1 cellular context compared by ENCODE assay signal in the genomic region with DNA sequence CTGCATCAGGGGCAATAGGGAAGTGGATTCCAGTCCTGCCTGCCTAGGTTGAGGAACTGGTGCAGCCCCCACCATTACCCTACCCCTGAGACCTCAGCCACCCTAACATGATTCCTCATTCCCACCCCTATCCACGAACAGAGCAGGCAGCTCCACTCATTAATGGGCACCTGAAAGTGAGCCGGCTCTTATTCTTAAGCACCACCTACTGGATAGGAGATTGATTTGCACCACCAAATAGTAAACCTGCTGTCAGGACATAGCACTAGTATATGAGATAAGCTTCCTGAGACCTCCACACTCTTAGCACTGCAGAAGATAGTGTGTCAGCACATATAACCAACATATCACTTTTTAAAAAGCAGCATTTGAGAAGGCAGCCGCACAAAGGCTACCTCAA.
TF ChIP-seq lines count a peak whose summit lies in the region.

No MANE protein-coding gene starts in this region.

TF ChIP-seq in K562, 482 proteins besides CTCF, POLR2A, EP300 and RAD21 (continued from another document):
- TF ChIP-seq, protein P1, sequence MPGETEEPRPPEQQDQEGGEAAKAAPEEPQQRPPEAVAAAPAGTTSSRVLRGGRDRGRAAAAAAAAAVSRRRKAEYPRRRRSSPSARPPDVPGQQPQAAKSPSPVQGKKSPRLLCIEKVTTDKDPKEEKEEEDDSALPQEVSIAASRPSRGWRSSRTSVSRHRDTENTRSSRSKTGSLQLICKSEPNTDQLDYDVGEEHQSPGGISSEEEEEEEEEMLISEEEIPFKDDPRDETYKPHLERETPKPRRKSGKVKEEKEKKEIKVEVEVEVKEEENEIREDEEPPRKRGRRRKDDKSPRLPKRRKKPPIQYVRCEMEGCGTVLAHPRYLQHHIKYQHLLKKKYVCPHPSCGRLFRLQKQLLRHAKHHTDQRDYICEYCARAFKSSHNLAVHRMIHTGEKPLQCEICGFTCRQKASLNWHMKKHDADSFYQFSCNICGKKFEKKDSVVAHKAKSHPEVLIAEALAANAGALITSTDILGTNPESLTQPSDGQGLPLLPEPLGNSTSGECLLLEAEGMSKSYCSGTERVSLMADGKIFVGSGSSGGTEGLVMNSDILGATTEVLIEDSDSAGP (CRISPR knock-in tag; IDR thresholded peaks at IDR 0.05), result no peak
- TF ChIP-seq SIRT6 (IDR thresholded peaks at IDR 0.05; ENCODE audit: low read depth, low read length), result no peak
- TF ChIP-seq, protein P2, sequence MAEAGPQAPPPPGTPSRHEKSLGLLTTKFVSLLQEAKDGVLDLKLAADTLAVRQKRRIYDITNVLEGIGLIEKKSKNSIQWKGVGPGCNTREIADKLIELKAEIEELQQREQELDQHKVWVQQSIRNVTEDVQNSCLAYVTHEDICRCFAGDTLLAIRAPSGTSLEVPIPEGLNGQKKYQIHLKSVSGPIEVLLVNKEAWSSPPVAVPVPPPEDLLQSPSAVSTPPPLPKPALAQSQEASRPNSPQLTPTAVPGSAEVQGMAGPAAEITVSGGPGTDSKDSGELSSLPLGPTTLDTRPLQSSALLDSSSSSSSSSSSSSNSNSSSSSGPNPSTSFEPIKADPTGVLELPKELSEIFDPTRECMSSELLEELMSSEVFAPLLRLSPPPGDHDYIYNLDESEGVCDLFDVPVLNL (CRISPR knock-in tag; IDR thresholded peaks at IDR 0.05; ENCODE audit: low read depth), result no peak
- TF ChIP-seq KLF10 (CRISPR knock-in tag; IDR thresholded peaks at IDR 0.05), result no peak
- no peak for TF ChIP-seq RCOR1 (IDR thresholded peaks at IDR 0.05; ENCODE audit: borderline replicate concordance in 1 of 2, low read depth in 2 of 2, low read length in 2 of 2)
- no peak for TF ChIP-seq FUS (optimal IDR thresholded peaks at IDR 0.05; ENCODE audit: low read depth, low read length)
- no peak for TF ChIP-seq CREM (IDR thresholded peaks at IDR 0.05; ENCODE audit: low read depth)
- no peak for TF ChIP-seq SRF (CRISPR knock-in tag; IDR thresholded peaks at IDR 0.05)
- TF ChIP-seq, protein P3, sequence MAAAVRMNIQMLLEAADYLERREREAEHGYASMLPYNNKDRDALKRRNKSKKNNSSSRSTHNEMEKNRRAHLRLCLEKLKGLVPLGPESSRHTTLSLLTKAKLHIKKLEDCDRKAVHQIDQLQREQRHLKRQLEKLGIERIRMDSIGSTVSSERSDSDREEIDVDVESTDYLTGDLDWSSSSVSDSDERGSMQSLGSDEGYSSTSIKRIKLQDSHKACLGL (CRISPR knock-in tag; IDR thresholded peaks at IDR 0.05; ENCODE audit: borderline replicate concordance, poor library complexity, severe bottlenecking), result no peak
- TF ChIP-seq, protein P4, sequence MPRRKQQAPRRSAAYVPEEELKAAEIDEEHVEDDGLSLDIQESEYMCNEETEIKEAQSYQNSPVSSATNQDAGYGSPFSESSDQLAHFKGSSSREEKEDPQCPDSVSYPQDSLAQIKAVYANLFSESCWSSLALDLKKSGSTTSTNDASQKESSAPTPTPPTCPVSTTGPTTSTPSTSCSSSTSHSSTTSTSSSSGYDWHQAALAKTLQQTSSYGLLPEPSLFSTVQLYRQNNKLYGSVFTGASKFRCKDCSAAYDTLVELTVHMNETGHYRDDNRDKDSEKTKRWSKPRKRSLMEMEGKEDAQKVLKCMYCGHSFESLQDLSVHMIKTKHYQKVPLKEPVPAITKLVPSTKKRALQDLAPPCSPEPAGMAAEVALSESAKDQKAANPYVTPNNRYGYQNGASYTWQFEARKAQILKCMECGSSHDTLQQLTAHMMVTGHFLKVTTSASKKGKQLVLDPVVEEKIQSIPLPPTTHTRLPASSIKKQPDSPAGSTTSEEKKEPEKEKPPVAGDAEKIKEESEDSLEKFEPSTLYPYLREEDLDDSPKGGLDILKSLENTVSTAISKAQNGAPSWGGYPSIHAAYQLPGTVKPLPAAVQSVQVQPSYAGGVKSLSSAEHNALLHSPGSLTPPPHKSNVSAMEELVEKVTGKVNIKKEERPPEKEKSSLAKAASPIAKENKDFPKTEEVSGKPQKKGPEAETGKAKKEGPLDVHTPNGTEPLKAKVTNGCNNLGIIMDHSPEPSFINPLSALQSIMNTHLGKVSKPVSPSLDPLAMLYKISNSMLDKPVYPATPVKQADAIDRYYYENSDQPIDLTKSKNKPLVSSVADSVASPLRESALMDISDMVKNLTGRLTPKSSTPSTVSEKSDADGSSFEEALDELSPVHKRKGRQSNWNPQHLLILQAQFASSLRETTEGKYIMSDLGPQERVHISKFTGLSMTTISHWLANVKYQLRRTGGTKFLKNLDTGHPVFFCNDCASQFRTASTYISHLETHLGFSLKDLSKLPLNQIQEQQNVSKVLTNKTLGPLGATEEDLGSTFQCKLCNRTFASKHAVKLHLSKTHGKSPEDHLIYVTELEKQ (CRISPR knock-in tag; IDR thresholded peaks at IDR 0.05), result no peak
- TF ChIP-seq ZNF764 (CRISPR knock-in tag; IDR thresholded peaks at IDR 0.05; ENCODE audit: low read depth), result no peak
- no peak for TF ChIP-seq ZNF217 (CRISPR knock-in tag; IDR thresholded peaks at IDR 0.05)
TF ChIP-seq in K562: peak in this region for 0.
